ENCODE assay signal across 15 cellular contexts in genomic region chr9:131810351-131811170, GRCh38.
DNase-seq lines count a peak whose midpoint lies in the region; ATAC-seq and TF ChIP-seq lines count a peak whose summit lies in the region.
"Had no signal": no experiment of that assay in that cellular context is flagged by ENCODE, and none has a peak within 500 bp of the region (broad histone marks: within the 10 kb centered on the region; RNA-seq: fewer than 3 reads in every experiment).

No MANE protein-coding gene starts in this region.

- no peak overlapping the region for H2AFZ ChIP-seq in HCT116 (ENCODE audit: low read depth, low read length, poor library complexity, severe bottlenecking)

- TF ChIP-seq RAD21 in HCT116 (IDR thresholded peaks at IDR 0.05; ENCODE audit: low read depth) = no peak

- POLR2A ChIA-PET in HCT116 (lab: Charles Lee) = no interaction called here

- ATAC-seq in HCT116 (peak; percentile 76), right cardiac atrium (no peak), GM21367 (IDR thresholded peaks at IDR 0.05; ENCODE audit: unreplicated experiment) (no peak)
- ATAC-seq: GM12878 had no signal

- H3K9me3 ChIP-seq in HCT116 (ENCODE audit: control insufficient read depth in 1 of 2, insufficient read depth in 1 of 2, low read depth in 1 of 2, low read length in 2 of 2) (no peaks in the 10 kb centered on the region), right cardiac atrium (ENCODE audit: control insufficient read depth, low read length) (no peaks in the 10 kb centered on the region)
- H3K9me3 ChIP-seq: HAP-1 had no signal

- WGBS in right cardiac atrium = 70% methylated on average over 23 of the region's 23 CpGs

- TF ChIP-seq CTCF in HCT116 (IDR thresholded peaks at IDR 0.05 in 2 of 3, conservative IDR thresholded peaks at IDR 0.05 in 1 of 3; ENCODE audit: borderline replicate concordance in 1 of 3, insufficient read depth in 1 of 3, low read depth in 2 of 3, low read length in 2 of 3) = peak in 1 of 3 experiments; percentile 28; a peak in 2 of 6 replicates

- H4K20me1 ChIP-seq in HCT116 (ENCODE audit: insufficient read depth) = no peaks in the 10 kb centered on the region

- H3K4me3 ChIP-seq in HCT116 (replicated peaks in 1 of 2; ENCODE audit: low read depth in 1 of 2, low read length in 2 of 2) (no peak overlapping the region), right cardiac atrium (ENCODE audit: low read length) (no peak overlapping the region)
- H3K4me3 ChIP-seq: GM12878, HAP-1 had no signal

- no peak overlapping the region for H3K9ac ChIP-seq in HCT116 (ENCODE audit: low read length)

- no peaks in the 10 kb centered on the region for H3K9me2 ChIP-seq in HCT116 (ENCODE audit: insufficient read depth)

- H3K4me1 ChIP-seq in HCT116 (ENCODE audit: control insufficient read depth in 1 of 2, insufficient read depth in 2 of 2, low read length in 2 of 2) = peaks cover 0 to 6% of the 10 kb centered on the region in 2 experiments; a peak in 1 of 4 replicates
- no peaks in the 10 kb centered on the region for H3K4me1 ChIP-seq in right cardiac atrium (ENCODE audit: control insufficient read depth, insufficient read depth, low read length)
- H3K4me1 ChIP-seq: HAP-1 had no signal

- no peaks in the 10 kb centered on the region for H3K79me2 ChIP-seq in HCT116 (ENCODE audit: insufficient read depth, low read length)

- H3K27ac ChIP-seq in HCT116 (ENCODE audit: low read depth, low read length) (no peak overlapping the region), cingulate gyrus (ENCODE audit: low read depth, low read length) (peak overlapping the region; percentile 32), right cardiac atrium (ENCODE audit: low read length) (no peak overlapping the region)

- no TSS peak for BruUV-seq in HCT116 (replicated peaks; lab: Mats Ljungman, UMichigan)

- no peaks in the 10 kb centered on the region for H3K27me3 ChIP-seq in HCT116 (ENCODE audit: insufficient read depth, low read length)
- no peaks in the 10 kb centered on the region for H3K27me3 ChIP-seq in right cardiac atrium (ENCODE audit: control insufficient read depth, insufficient read depth)

- DNase-seq in NCI-H1092 treated with DMSO at 0.1 percent for 48 hours (lab: John Stamatoyannopoulos, UW) (peak; percentile 4), NCI-H1092 (lab: John Stamatoyannopoulos, UW) (no peak), HCT116 (ENCODE audit: low read depth, low spot score) (no peak), NCI-H446 (lab: John Stamatoyannopoulos, UW) (peak; percentile 9 to 15), right cardiac atrium (no peak)
- DNase-seq in activated CD8-positive, alpha-beta memory T cell treated with anti-CD3 and anti-CD28 coated beads for 24 hours = no peak
- DNase-seq: activated CD4-positive, alpha-beta memory T cell treated with anti-CD3 and anti-CD28 coated beads for 36 hours; activated effector memory CD4-positive, alpha-beta T cell treated with Interleukin-2 at 50 U/mL for 16 hours; foreskin melanocyte; immature natural killer cell; NCI-H1048 had no signal

- CTCF ChIA-PET in HCT116 (lab: Charles Lee) = interaction anchor here (0.6 kb wide), 1 partner anchor 68 kb away, joined by 3 read pairs; no protein-coding TSS in a partner anchor

- no peak overlapping the region for H3K4me2 ChIP-seq in HCT116 (ENCODE audit: low read length)

- no peak for TF ChIP-seq POLR2A in HCT116 (IDR thresholded peaks at IDR 0.05; ENCODE audit: borderline replicate concordance, extremely low read depth, insufficient read depth, insufficient read length)

- intact Hi-C loops in HCT116 (cut with micrococcal nuclease) = no loop called here
- intact Hi-C loops in right cardiac atrium (cut with DNase I) = no loop called here

- H3K36me3 ChIP-seq in HCT116 (ENCODE audit: control insufficient read depth in 1 of 2, insufficient read depth in 2 of 2, low read length in 2 of 2) = no peaks in the 10 kb centered on the region
- H3K36me3 ChIP-seq: HAP-1 had no signal

- RAD21 ChIA-PET in HCT116 (lab: Charles Lee; ENCODE audit: low non-redundant PET in 1 of 2, low total read pairs in 2 of 2, uncharacterized antibody in 2 of 2, unreplicated experiment in 2 of 2) = no interaction called here

TF ChIP-seq in HCT116, 20 proteins besides CTCF, POLR2A, EP300 and RAD21:
- TF ChIP-seq POLR2AphosphoS5 (IDR thresholded peaks at IDR 0.05; ENCODE audit: low read depth, low read length) (no peak), ATF3 (IDR thresholded peaks at IDR 0.05) (no peak), FOSL1 (IDR thresholded peaks at IDR 0.05; ENCODE audit: low read depth) (no peak), ELF1 (IDR thresholded peaks at IDR 0.05; ENCODE audit: borderline replicate concordance, low read depth) (no peak), ZFX (IDR thresholded peaks at IDR 0.05) (no peak), EGR1 (IDR thresholded peaks at IDR 0.05; ENCODE audit: low read depth) (no peak), SIN3A (IDR thresholded peaks at IDR 0.05; ENCODE audit: low read depth) (no peak), SRF (IDR thresholded peaks at IDR 0.05; ENCODE audit: low read depth) (no peak)
TF ChIP-seq in HCT116: peak in this region for 0.

Comparison
In these comparisons a context has a peak if more than half of its experiments do, and no peak if none do; other contexts are left out.
1. DNase-seq: peak in NCI-H1092 treated with DMSO at 0.1 percent for 48 hours (single experiment) and NCI-H446 (2 of 2); none in NCI-H1092 (single experiment), HCT116 (single experiment), right cardiac atrium (0 of 3) and activated CD8-positive, alpha-beta memory T cell treated with anti-CD3 and anti-CD28 coated beads for 24 hours (single experiment).